ENCODE assay signal across 8 cellular contexts in the genomic region with DNA sequence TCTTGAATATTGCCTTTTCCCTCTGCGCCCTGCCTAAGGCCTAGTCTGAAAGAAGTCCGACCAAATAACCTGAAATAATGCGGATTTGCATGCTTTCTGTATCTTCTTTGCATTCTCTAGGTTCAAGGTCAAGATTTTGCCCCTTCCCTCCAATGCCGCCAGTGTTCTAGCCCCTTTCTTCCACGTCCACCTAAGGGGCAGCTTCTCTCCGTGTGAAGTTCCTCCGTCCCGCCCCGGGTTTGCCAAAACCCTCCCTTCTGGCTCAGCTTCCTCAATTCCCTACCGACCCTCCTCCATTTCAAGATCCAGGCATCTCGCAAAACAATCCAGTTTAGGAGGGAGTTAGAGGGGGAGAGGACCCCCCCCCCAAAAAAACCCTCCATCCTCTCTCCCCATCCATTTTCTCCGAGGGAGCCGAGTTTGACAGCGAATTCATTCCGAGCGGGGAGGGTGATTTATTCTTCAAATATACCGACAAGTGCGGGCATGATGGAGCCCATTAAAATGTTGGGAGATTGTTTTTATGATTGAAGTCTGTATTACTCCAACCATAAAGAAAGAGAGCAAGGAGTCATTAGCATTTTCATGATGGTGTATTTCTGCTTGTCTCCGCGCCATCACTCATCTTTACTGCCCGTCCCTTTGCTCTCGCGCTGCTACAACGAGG. TPM values are rescaled to one million over a fixed set of nuclear protein-coding genes. Genes with fewer than 3 reads are reported as not detected.
A peak's percentile ranks its signal among the peaks of the same experiment; 100 is the strongest.
DNase-seq lines count a peak whose midpoint lies in the region; ATAC-seq, FAIRE-seq and TF ChIP-seq lines count a peak whose summit lies in the region.

No MANE protein-coding gene starts in this region.

- H3K4me1 ChIP-seq in A549 (peaks cover 8% of the 10 kb centered on the region), endocrine pancreas (ENCODE audit: control insufficient read depth, insufficient read depth, low read length) (no peaks in the 10 kb centered on the region), mucosa of stomach (ENCODE audit: control insufficient read depth, insufficient read depth, low read length) (peaks cover 22% of the 10 kb centered on the region)

- CTCF ChIA-PET in A549 (lab: Yijun Ruan, JAX): interaction anchor here (0.7 to 15.9 kb wide), 2 partner anchors 8 to 39 kb away, joined by 3 to 833 read pairs; a partner anchor contains a TSS

- FAIRE-seq in A549 (lab: Jason Lieb, UNC): no peak

- POLR2A ChIA-PET in A549 (lab: Yijun Ruan, JAX): no interaction called here

- WGBS in A549 (ENCODE audit: missing lambda C conversion rate): 86% methylated on average over 24 of the region's 24 CpGs

- no peak for DNase-seq in A549 (ENCODE audit: low read depth in 1 of 2, low spot score in 1 of 2)
- no peak for DNase-seq in GM13977 (ENCODE audit: low spot score)
- DNase-seq in activated CD4-positive, alpha-beta T cell treated with anti-CD3 and anti-CD28 coated beads, Interleukin-2, amount 50 U/mL, for 4 hours: no peak

- H3K4me3 ChIP-seq in A549 (no peak overlapping the region), endocrine pancreas (ENCODE audit: control insufficient read depth, insufficient read depth, low read length) (peak overlapping the region; percentile 68), mucosa of stomach (ENCODE audit: low read length) (peak overlapping the region; percentile 56)

- no peak overlapping the region for H3K27ac ChIP-seq in A549

- in situ Hi-C loops in GM13977 (cut with MboI; ENCODE audit: low pct_unique_long_range_greater_than_20kb, low sequenced_read_pairs, unreplicated experiment): no loop called here

- H3K36me3 Mint-ChIP-seq in IgD-negative memory B cell: no peaks in the 10 kb centered on the region

- H3K36me3 ChIP-seq in endocrine pancreas (ENCODE audit: control insufficient read depth, insufficient read depth, low read length) (no peaks in the 10 kb centered on the region), mucosa of stomach (ENCODE audit: control insufficient read depth, insufficient read depth, low read length) (no peaks in the 10 kb centered on the region)

- TF ChIP-seq POLR2A in A549 (IDR thresholded peaks at IDR 0.05; ENCODE audit: low read length): no peak

- H3K9ac ChIP-seq in endocrine pancreas (ENCODE audit: control insufficient read depth, insufficient read depth, low read length): peak overlapping the region; percentile 5
- no peak overlapping the region for H3K9ac ChIP-seq in mucosa of stomach (ENCODE audit: low read length)

- peak overlapping the region; percentile 72 for H3K4me2 ChIP-seq in A549

- peaks cover 63% of the 10 kb centered on the region for H3K27me3 Mint-ChIP-seq in IgD-negative memory B cell

- TF ChIP-seq EP300 in A549 (IDR thresholded peaks at IDR 0.05): no peak

- no peak for TF ChIP-seq CTCF in A549 (IDR thresholded peaks at IDR 0.05)
- no peak for TF ChIP-seq CTCF in GM13977 (IDR thresholded peaks at IDR 0.05; ENCODE audit: extremely low read depth, insufficient read depth, missing control alignments)

- ATAC-seq in A549 (no peak), GM19324 (IDR thresholded peaks at IDR 0.05; ENCODE audit: low FRiP score, unreplicated experiment) (no peak), HG03378 (IDR thresholded peaks at IDR 0.05; ENCODE audit: unreplicated experiment) (no peak)

- peaks cover 6% of the 10 kb centered on the region for H3K27me3 ChIP-seq in endocrine pancreas (ENCODE audit: control insufficient read depth, insufficient read depth, low read length)
- H3K27me3 ChIP-seq in mucosa of stomach (ENCODE audit: control insufficient read depth, insufficient read depth, low read length): peaks cover 82% of the 10 kb centered on the region

- H3K9me3 ChIP-seq in A549 (no peaks in the 10 kb centered on the region), endocrine pancreas (ENCODE audit: control insufficient read depth, low read length) (no peaks in the 10 kb centered on the region), mucosa of stomach (ENCODE audit: control insufficient read depth, low read length) (no peaks in the 10 kb centered on the region)

- H3K4me1 Mint-ChIP-seq in IgD-negative memory B cell: peaks cover 23 to 28% (median 26%) of the 10 kb centered on the region in 3 donors

- peak overlapping the region in 2 of 3 donors; percentile 17 to 19 for H3K27ac Mint-ChIP-seq in IgD-negative memory B cell

- TF ChIP-seq RAD21 in A549 (conservative IDR thresholded peaks at IDR 0.05 in 1 of 2, IDR thresholded peaks at IDR 0.05 in 1 of 2): no peak

- peaks cover 0 to 2% (median 0%) of the 10 kb centered on the region in 3 donors for H3K9me3 Mint-ChIP-seq in IgD-negative memory B cell

- H3K4me3 Mint-ChIP-seq in IgD-negative memory B cell: peak overlapping the region; percentile 47 to 86 (median 71)

TF ChIP-seq in A549, 52 proteins besides CTCF, POLR2A, EP300 and RAD21:
- TF ChIP-seq SREBF2 (IDR thresholded peaks at IDR 0.05) (no peak), HOXA7 (CRISPR knock-in tag; IDR thresholded peaks at IDR 0.05) (no peak), EHMT2 (IDR thresholded peaks at IDR 0.05; ENCODE audit: low read depth) (no peak), ZNF302 (CRISPR knock-in tag; IDR thresholded peaks at IDR 0.05) (no peak), TFCP2L1 (CRISPR knock-in tag; IDR thresholded peaks at IDR 0.05) (no peak), NR3C1 (IDR thresholded peaks at IDR 0.05) (no peak)
- TF ChIP-seq, protein P1, sequence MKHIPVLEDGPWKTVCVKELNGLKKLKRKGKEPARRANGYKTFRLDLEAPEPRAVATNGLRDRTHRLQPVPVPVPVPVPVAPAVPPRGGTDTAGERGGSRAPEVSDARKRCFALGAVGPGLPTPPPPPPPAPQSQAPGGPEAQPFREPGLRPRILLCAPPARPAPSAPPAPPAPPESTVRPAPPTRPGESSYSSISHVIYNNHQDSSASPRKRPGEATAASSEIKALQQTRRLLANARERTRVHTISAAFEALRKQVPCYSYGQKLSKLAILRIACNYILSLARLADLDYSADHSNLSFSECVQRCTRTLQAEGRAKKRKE (CRISPR knock-in tag; IDR thresholded peaks at IDR 0.05; ENCODE audit: low read depth): no peak

RNA-seq across cellular contexts. Expression of a gene that starts 20.9 kb away (rescaled TPM):
- polyA plus RNA-seq in A549 (2011; rRNA removed) (402 and 678 TPM in 2 replicates), A549 (2017; fragmentation: RNase III; extraction: RNeasy Plus Mini Kit Qiagen cat#74134 plus additional on column Dnase treatment) (540 to 553 TPM (median 542 TPM) in 3 replicates), IgD-negative memory B cell (707 TPM)
- 681 and 867 TPM in 2 replicates for polyA plus RNA-seq in A549 (2012; cell fraction: cytosol; rRNA removed)
- 456 and 509 TPM in 2 replicates for polyA plus RNA-seq in A549 (2012; cell fraction: nucleus; rRNA removed)
- polyA minus RNA-seq in A549 (2011; rRNA and poly(A)+ RNA removed): 1,209 and 1,762 TPM in 2 replicates

RNA-seq across cellular contexts. Expression of a gene that starts 30.5 kb away (rescaled TPM):
- polyA plus RNA-seq in A549 (2011; rRNA removed): 41.5 and 54.5 TPM in 2 replicates
- polyA plus RNA-seq in A549 (2012; cell fraction: cytosol; rRNA removed): 15.6 and 21.3 TPM in 2 replicates
- 59.4 and 69.1 TPM in 2 replicates for polyA plus RNA-seq in A549 (2012; cell fraction: nucleus; rRNA removed)
- 18.7 to 28.8 TPM (median 28.7 TPM) in 3 replicates for polyA plus RNA-seq in A549 (2017; fragmentation: RNase III; extraction: RNeasy Plus Mini Kit Qiagen cat#74134 plus additional on column Dnase treatment)
- polyA minus RNA-seq in A549 (2011; rRNA and poly(A)+ RNA removed): 49.6 and 75.0 TPM in 2 replicates
- 52.0 TPM for polyA plus RNA-seq in IgD-negative memory B cell

RNA-seq across cellular contexts. Expression of a gene that starts 55.0 kb away (rescaled TPM):
- polyA plus RNA-seq in A549 (2011; rRNA removed): not detected in 2 replicates
- not detected in 2 replicates for polyA plus RNA-seq in A549 (2012; cell fraction: cytosol; rRNA removed)
- polyA plus RNA-seq in A549 (2012; cell fraction: nucleus; rRNA removed): not detected in 2 replicates
- polyA plus RNA-seq in A549 (2017; fragmentation: RNase III; extraction: RNeasy Plus Mini Kit Qiagen cat#74134 plus additional on column Dnase treatment): not detected in 3 replicates
- polyA minus RNA-seq in A549 (2011; rRNA and poly(A)+ RNA removed): not detected in 2 replicates
- polyA plus RNA-seq in IgD-negative memory B cell: not detected
